ENCODE assay signal across 8 cellular contexts in the genomic region with DNA sequence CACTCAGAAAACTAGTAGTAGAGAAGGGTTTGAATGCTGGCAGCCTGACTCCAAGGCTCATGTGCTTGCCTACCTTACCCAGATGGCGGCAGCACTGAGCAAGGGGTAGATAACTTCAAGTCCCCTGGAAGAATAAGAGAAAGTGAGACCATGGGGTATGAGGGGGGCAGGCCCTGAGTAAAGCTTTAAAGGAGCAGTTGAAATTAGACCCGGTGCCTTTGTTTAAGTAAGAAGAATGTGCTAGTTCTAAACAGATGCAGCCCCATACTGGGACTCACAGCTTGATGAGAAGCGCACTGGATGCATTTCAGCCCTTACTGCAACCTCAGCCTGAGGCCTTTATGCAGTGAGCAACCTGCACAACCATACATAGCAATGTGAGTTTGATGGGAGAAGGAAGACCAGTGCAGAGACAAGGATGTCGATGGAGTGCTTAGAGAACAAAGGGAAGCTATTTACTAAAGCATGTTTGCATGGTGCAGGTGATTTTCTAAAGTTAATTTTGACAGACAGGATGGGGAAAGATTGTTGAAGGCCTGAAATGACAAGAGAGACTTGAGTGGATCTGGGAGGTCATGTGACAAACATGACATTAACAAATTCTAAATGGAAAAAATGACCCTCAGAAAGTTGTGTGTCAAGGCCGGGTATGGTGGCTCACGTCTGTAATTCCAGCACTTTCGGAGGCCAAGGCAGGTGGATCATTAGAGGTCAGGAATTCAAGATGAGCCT. TPM values are rescaled to one million over a fixed set of nuclear protein-coding genes. Genes with fewer than 3 reads are reported as not detected.
DNase-seq lines count a peak whose midpoint lies in the region; ATAC-seq and TF ChIP-seq lines count a peak whose summit lies in the region.

No MANE protein-coding gene starts in this region.

- no peak overlapping the region for H2AFZ ChIP-seq in MM.1S (ENCODE audit: low read length)

- H3K4me3 ChIP-seq in MM.1S (ENCODE audit: low read length): no peak overlapping the region

- H4K20me1 ChIP-seq in MM.1S (ENCODE audit: insufficient read depth, low read length): no peaks in the 10 kb centered on the region

- H3K9me3 Mint-ChIP-seq in activated T-cell treated with anti-CD3 and anti-CD28 coated beads, Interleukin-2, amount 50 U/mL, for 72 hours: no peaks in the 10 kb centered on the region
- no peaks in the 10 kb centered on the region for H3K9me3 Mint-ChIP-seq in stimulated activated naive CD8-positive, alpha-beta T cell treated with anti-CD3 and anti-CD28 coated beads, Interleukin-15, Interleukin-2, amounts not matched to agents 100 ng/mL and 50 ng/mL, for 24 hours

- peaks cover 55% of the 10 kb centered on the region for H3K4me1 Mint-ChIP-seq in activated T-cell treated with anti-CD3 and anti-CD28 coated beads, Interleukin-2, amount 50 U/mL, for 72 hours (ENCODE audit: low read depth)
- H3K4me1 Mint-ChIP-seq in stimulated activated naive CD8-positive, alpha-beta T cell treated with anti-CD3 and anti-CD28 coated beads, Interleukin-15, Interleukin-2, amounts not matched to agents 100 ng/mL and 50 ng/mL, for 24 hours (ENCODE audit: low read depth): peaks cover 56% of the 10 kb centered on the region

- no peak overlapping the region for H3K9ac ChIP-seq in MM.1S (ENCODE audit: low read length)

- H3K4me1 ChIP-seq in MM.1S (ENCODE audit: low read length): no peaks in the 10 kb centered on the region

- peak overlapping the region; percentile 79 to 98 for H3K4me3 Mint-ChIP-seq in activated T-cell treated with anti-CD3 and anti-CD28 coated beads, Interleukin-2, amount 50 U/mL, for 72 hours
- peak overlapping the region; percentile 81 for H3K4me3 Mint-ChIP-seq in stimulated activated naive CD8-positive, alpha-beta T cell treated with anti-CD3 and anti-CD28 coated beads, Interleukin-15, Interleukin-2, amounts not matched to agents 100 ng/mL and 50 ng/mL, for 24 hours

- H3K36me3 ChIP-seq in MM.1S (replicated peaks; ENCODE audit: insufficient read depth, low read length): no peaks in the 10 kb centered on the region

- H3K27ac ChIP-seq in MM.1S (ENCODE audit: low read length): no peak overlapping the region

- H3K4me2 ChIP-seq in MM.1S (ENCODE audit: low read depth, low read length): no peak overlapping the region

- peak; percentile 46 to 57 for ATAC-seq in activated T-cell treated with anti-CD3 and anti-CD28 coated beads, Interleukin-2, amount 50 U/mL, for 72 hours (replicated peaks in 1 of 2)
- ATAC-seq in GM21367 (IDR thresholded peaks at IDR 0.05; ENCODE audit: unreplicated experiment): no peak
- ATAC-seq in HG02588 (IDR thresholded peaks at IDR 0.05; ENCODE audit: unreplicated experiment): no peak

- peak; percentile 79 for TF ChIP-seq CTCF in MM.1S (IDR thresholded peaks at IDR 0.05; ENCODE audit: low read length)

- DNase-seq in NCI-H748 (lab: John Stamatoyannopoulos, UW; ENCODE audit: unreplicated experiment) (peak; percentile 47), NCI-H748 treated with DMSO at 0.1 percent for 48 hours (lab: John Stamatoyannopoulos, UW) (no peak), MM.1S (peak; percentile 38), iPS-NIHi11 (ENCODE audit: low spot score) (peak; percentile 85)
- DNase-seq in activated T-cell treated with anti-CD3 and anti-CD28 coated beads, Interleukin-2, amount 50 U/mL, for 72 hours: peak; percentile 77 to 78

- no peaks in the 10 kb centered on the region for H3K27me3 ChIP-seq in MM.1S (replicated peaks; ENCODE audit: insufficient read depth, low read length)

- H3K79me2 ChIP-seq in MM.1S (ENCODE audit: low read length): no peaks in the 10 kb centered on the region

- no peaks in the 10 kb centered on the region for H3K36me3 Mint-ChIP-seq in activated T-cell treated with anti-CD3 and anti-CD28 coated beads, Interleukin-2, amount 50 U/mL, for 72 hours (ENCODE audit: insufficient read depth in 2 of 2)
- H3K36me3 Mint-ChIP-seq in stimulated activated naive CD8-positive, alpha-beta T cell treated with anti-CD3 and anti-CD28 coated beads, Interleukin-15, Interleukin-2, amounts not matched to agents 100 ng/mL and 50 ng/mL, for 24 hours (ENCODE audit: low read depth): peaks cover 10% of the 10 kb centered on the region

- no peaks in the 10 kb centered on the region for H3K9me3 ChIP-seq in MM.1S (replicated peaks; ENCODE audit: insufficient read depth, low read length)

- no peaks in the 10 kb centered on the region for H3K27me3 Mint-ChIP-seq in activated T-cell treated with anti-CD3 and anti-CD28 coated beads, Interleukin-2, amount 50 U/mL, for 72 hours (ENCODE audit: low read depth)
- no peaks in the 10 kb centered on the region for H3K27me3 Mint-ChIP-seq in stimulated activated naive CD8-positive, alpha-beta T cell treated with anti-CD3 and anti-CD28 coated beads, Interleukin-15, Interleukin-2, amounts not matched to agents 100 ng/mL and 50 ng/mL, for 24 hours

- no peaks in the 10 kb centered on the region for H3K9me2 ChIP-seq in MM.1S (replicated peaks; ENCODE audit: insufficient read depth, low read length)

- H3K27ac Mint-ChIP-seq in activated T-cell treated with anti-CD3 and anti-CD28 coated beads, Interleukin-2, amount 50 U/mL, for 72 hours: peak overlapping the region; percentile 92
- H3K27ac Mint-ChIP-seq in stimulated activated naive CD8-positive, alpha-beta T cell treated with anti-CD3 and anti-CD28 coated beads, Interleukin-15, Interleukin-2, amounts not matched to agents 100 ng/mL and 50 ng/mL, for 24 hours: peak overlapping the region; percentile 93

- H3F3A ChIP-seq in MM.1S (ENCODE audit: insufficient read depth, low read length): no peaks in the 10 kb centered on the region

RNA-seq across cellular contexts. Expression of gene TMA7B, which starts 27.1 kb away (rescaled TPM):
- 1 to 10 TPM; 1.4 to 2.5 TPM for total RNA-seq in activated T-cell treated with anti-CD3 and anti-CD28 coated beads, Interleukin-2, amount 50 U/mL, for 72 hours

RNA-seq across cellular contexts. Expression of gene GRAP2, which starts 32.2 kb away (rescaled TPM):
- 10 to 100 TPM; 56.4 to 59.4 TPM for total RNA-seq in activated T-cell treated with anti-CD3 and anti-CD28 coated beads, Interleukin-2, amount 50 U/mL, for 72 hours

RNA-seq across cellular contexts. Expression of gene ENTHD1, which starts 39.5 kb away (rescaled TPM):
- total RNA-seq in activated T-cell treated with anti-CD3 and anti-CD28 coated beads, Interleukin-2, amount 50 U/mL, for 72 hours: under 1 TPM; 0.46 to 0.77 TPM

Comparison
In these comparisons a context has a peak if more than half of its experiments do, and no peak if none do; other contexts are left out.
1. ATAC-seq: peak in activated T-cell treated with anti-CD3 and anti-CD28 coated beads, Interleukin-2, amount 50 U/mL, for 72 hours (2 of 2); none in GM21367 (single experiment) and HG02588 (single experiment).